14 cellular contexts compared by ENCODE assay signal in genomic region chr2:204046145-204046544, GRCh38.
A peak's percentile ranks its signal among the peaks of the same experiment; 100 is the strongest.
DNase-seq lines count a peak whose midpoint lies in the region; ATAC-seq lines count a peak whose summit lies in the region.
"Had no signal": no experiment of that assay in that cellular context is flagged by ENCODE, and none has a peak within 500 bp of the region (broad histone marks: within the 10 kb centered on the region; RNA-seq: fewer than 3 reads in every experiment).

No MANE protein-coding gene starts in this region.

- H3K27ac Mint-ChIP-seq in activated naive CD4-positive, alpha-beta T cell treated with anti-CD3 and anti-CD28 coated beads, Interleukin-2, amount 10 ng/mL, durations not matched to agents 7 days and 5 days, result no peak overlapping the region
- H3K27ac Mint-ChIP-seq: activated naive CD8-positive, alpha-beta T cell treated with anti-CD3 and anti-CD28 coated beads, Interleukin-2, amount 50 U/mL, for 24 hours; B cell; stimulated activated naive CD8-positive, alpha-beta T cell treated with anti-CD3 and anti-CD28 coated beads, Interleukin-15, Interleukin-2, amounts not matched to agents 100 ng/mL and 50 ng/mL, for 24 hours had no signal

- H3K4me3 Mint-ChIP-seq in activated naive CD4-positive, alpha-beta T cell treated with anti-CD3 and anti-CD28 coated beads, Interleukin-2, amount 10 ng/mL, durations not matched to agents 7 days and 5 days, result no peak overlapping the region
- H3K4me3 Mint-ChIP-seq: activated naive CD8-positive, alpha-beta T cell treated with anti-CD3 and anti-CD28 coated beads, Interleukin-2, amount 50 U/mL, for 24 hours; B cell; stimulated activated naive CD8-positive, alpha-beta T cell treated with anti-CD3 and anti-CD28 coated beads, Interleukin-15, Interleukin-2, amounts not matched to agents 100 ng/mL and 50 ng/mL, for 24 hours had no signal

- peaks cover 5% of the 10 kb centered on the region for H3K27me3 Mint-ChIP-seq in activated naive CD4-positive, alpha-beta T cell treated with anti-CD3 and anti-CD28 coated beads, Interleukin-2, amount 10 ng/mL, durations not matched to agents 7 days and 5 days
- H3K27me3 Mint-ChIP-seq: B cell had no signal

- peak; percentile 70 for ATAC-seq in GM18519 (IDR thresholded peaks at IDR 0.05; ENCODE audit: low FRiP score, unreplicated experiment)
- peak; percentile 81 for ATAC-seq in GM21367 (IDR thresholded peaks at IDR 0.05; ENCODE audit: unreplicated experiment)
- ATAC-seq in HG02884 (IDR thresholded peaks at IDR 0.05; ENCODE audit: unreplicated experiment), result peak; percentile 83
- ATAC-seq in HG03565 (IDR thresholded peaks at IDR 0.05; ENCODE audit: unreplicated experiment), result peak; percentile 66
- ATAC-seq: activated naive CD8-positive, alpha-beta T cell treated with anti-CD3 and anti-CD28 coated beads, Interleukin-2, amount 50 U/mL, for 24 hours had no signal

- H3K4me1 Mint-ChIP-seq in activated naive CD4-positive, alpha-beta T cell treated with anti-CD3 and anti-CD28 coated beads, Interleukin-2, amount 10 ng/mL, durations not matched to agents 7 days and 5 days, result peaks cover 21% of the 10 kb centered on the region

- DNase-seq in dermis blood vessel endothelial cell (no peak), amygdala (lab: John Stamatoyannopoulos, UW) (no peak)
- DNase-seq in activated naive CD4-positive, alpha-beta T cell treated with Interleukin-2 at 50 U/mL for 16 hours, result no peak
- DNase-seq in activated naive CD4-positive, alpha-beta T cell treated with anti-CD3 and anti-CD28 coated beads, Interleukin-2, amount 10 ng/mL, durations not matched to agents 7 days and 5 days, result no peak
- DNase-seq: activated naive CD8-positive, alpha-beta T cell treated with anti-CD3 and anti-CD28 coated beads, Interleukin-2, amount 50 U/mL, for 24 hours; colonic mucosa; NCI-H446 treated with DMSO at 0.1 percent for 48 hours; stimulated activated CD4-positive, alpha-beta T cell treated with anti-CD3 and anti-CD28 coated beads, Interleukin-4, amount 100 ng/mL, for 24 hours had no signal

- no peaks in the 10 kb centered on the region for H3K36me3 Mint-ChIP-seq in activated naive CD4-positive, alpha-beta T cell treated with anti-CD3 and anti-CD28 coated beads, Interleukin-2, amount 10 ng/mL, durations not matched to agents 7 days and 5 days

- peaks cover 4% of the 10 kb centered on the region for H3K9me3 Mint-ChIP-seq in activated naive CD4-positive, alpha-beta T cell treated with anti-CD3 and anti-CD28 coated beads, Interleukin-2, amount 10 ng/mL, durations not matched to agents 7 days and 5 days
- H3K9me3 Mint-ChIP-seq: activated naive CD8-positive, alpha-beta T cell treated with anti-CD3 and anti-CD28 coated beads, Interleukin-2, amount 50 U/mL, for 24 hours; stimulated activated naive CD8-positive, alpha-beta T cell treated with anti-CD3 and anti-CD28 coated beads, Interleukin-15, Interleukin-2, amounts not matched to agents 100 ng/mL and 50 ng/mL, for 24 hours had no signal

- CTCF ChIA-PET in activated naive CD4-positive, alpha-beta T cell treated with anti-CD3 and anti-CD28 coated beads, Interleukin-2, amount 10 ng/mL, durations not matched to agents 7 days and 5 days (lab: Charles Lee), result no interaction called here
